9 cellular contexts compared by ENCODE assay signal in the genomic region with DNA sequence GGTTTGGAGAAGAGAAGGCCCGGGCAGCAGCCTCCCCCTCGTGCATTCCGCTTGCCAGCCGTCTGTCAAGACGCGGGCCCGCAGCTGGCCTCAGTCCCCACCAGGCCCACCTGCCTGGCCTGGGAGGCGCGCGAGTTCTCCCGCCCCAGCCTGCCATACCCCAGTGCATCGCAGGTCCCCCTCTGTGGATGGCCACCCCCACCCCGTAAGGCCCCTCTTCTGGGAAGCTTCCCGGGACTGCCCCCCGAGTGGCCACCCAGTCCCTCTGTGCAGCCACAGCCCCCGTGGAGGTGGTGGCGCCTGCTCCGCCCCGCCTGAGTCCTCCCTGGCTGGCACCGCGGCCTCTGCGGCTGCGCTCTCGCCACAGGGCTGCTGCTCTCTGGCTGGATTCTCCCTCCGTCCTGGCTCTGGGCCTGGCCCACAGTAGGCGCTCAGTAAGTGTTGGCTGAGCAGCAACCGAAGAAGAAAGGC.
DNase-seq lines count a peak whose midpoint lies in the region; ATAC-seq and TF ChIP-seq lines count a peak whose summit lies in the region.
"Had no signal": no experiment of that assay in that cellular context is flagged by ENCODE, and none has a peak within 500 bp of the region (broad histone marks: within the 10 kb centered on the region; RNA-seq: fewer than 3 reads in every experiment).

No MANE protein-coding gene starts in this region.

- no peak for ATAC-seq in HG02588 (IDR thresholded peaks at IDR 0.05; ENCODE audit: unreplicated experiment)

- H3K9ac ChIP-seq in HUES64 (ENCODE audit: low read depth, low read length), result peak overlapping the region; percentile 41

- H3K27me3 ChIP-seq in ACC112 (ENCODE audit: insufficient read depth, low read length) (no peaks in the 10 kb centered on the region), HUES64 (ENCODE audit: insufficient read depth, low read length) (peaks cover 15% of the 10 kb centered on the region)
- H3K27me3 ChIP-seq: SJSA1 had no signal

- H3K27ac ChIP-seq in ACC112 (ENCODE audit: low read depth, low read length) (no peak overlapping the region), HUES64 (ENCODE audit: low read depth, low read length) (peak overlapping the region; percentile 51; the same call in 1 of the 2 replicates)
- H3K27ac ChIP-seq: SJSA1 had no signal

- peak overlapping the region; percentile 52; the same call in 1 of the 2 replicates for H3K4me3 ChIP-seq in ACC112 (ENCODE audit: low read depth, low read length)
- H3K4me3 ChIP-seq in HUES64 (ENCODE audit: low read length), result peak overlapping the region; percentile 36
- peak overlapping the region; percentile 22 for H3K4me3 ChIP-seq in choroid plexus epithelial cell (ENCODE audit: low read depth, low read length)
- H3K4me3 ChIP-seq: SJSA1 had no signal

- no peak overlapping the region for H2AFZ ChIP-seq in ACC112 (ENCODE audit: low read length, unreplicated experiment)

- H3K36me3 ChIP-seq in ACC112 (ENCODE audit: insufficient read depth, low read length) (no peaks in the 10 kb centered on the region), HUES64 (ENCODE audit: insufficient read depth, low read length) (no peaks in the 10 kb centered on the region)
- H3K36me3 ChIP-seq: SJSA1 had no signal

- TF ChIP-seq CTCF in choroid plexus epithelial cell (conservative IDR thresholded peaks at IDR 0.05; ENCODE audit: low read depth, low read length), result no peak

- no peaks in the 10 kb centered on the region for H3K4me1 ChIP-seq in ACC112 (ENCODE audit: control insufficient read depth, insufficient read depth, low read length, unreplicated experiment)
- H3K4me1 ChIP-seq in HUES64 (ENCODE audit: insufficient read depth, low read length), result peaks cover 12% of the 10 kb centered on the region; the same call in 1 of the 2 replicates

- H3K79me2 ChIP-seq in ACC112 (ENCODE audit: control insufficient read depth, insufficient read depth, low read length, unreplicated experiment), result no peaks in the 10 kb centered on the region

- DNase-seq in choroid plexus epithelial cell (ENCODE audit: low read depth), result peak; percentile 68
- peak; percentile 91 for DNase-seq in midbrain (lab: John Stamatoyannopoulos, UW)
- DNase-seq in SW480 (ENCODE audit: low spot score), result no peak
- DNase-seq in activated CD8-positive, alpha-beta memory T cell treated with anti-CD3 and anti-CD28 coated beads for 24 hours, result no peak
- no peak for DNase-seq in SW 1271 (lab: John Stamatoyannopoulos, UW)

- H3K9me3 ChIP-seq in HUES64 (ENCODE audit: insufficient read depth, low read depth, low read length), result no peaks in the 10 kb centered on the region
- H3K9me3 ChIP-seq: SJSA1 had no signal

- WGBS in HUES64, result 18% methylated on average over 27 of the region's 27 CpGs

Comparison
In these comparisons a context has a peak if more than half of its experiments do, and no peak if none do; other contexts are left out.
1. DNase-seq: peak in choroid plexus epithelial cell (single experiment) and midbrain (single experiment); none in SW480 (single experiment), activated CD8-positive, alpha-beta memory T cell treated with anti-CD3 and anti-CD28 coated beads for 24 hours (single experiment) and SW 1271 (0 of 2).
2. Peak in every context shown above with its lines, with median percentiles within 50 percentile points of each other: H3K4me3 ChIP-seq.